Comparison of ENCODE assay signal across 18 cellular contexts in genomic region chr16:3087836-3088235, GRCh38. TPM values are rescaled to one million over a fixed set of nuclear protein-coding genes. Genes with fewer than 3 reads are reported as not detected.
DNase-seq lines count a peak whose midpoint lies in the region; ATAC-seq, FAIRE-seq and TF ChIP-seq lines count a peak whose summit lies in the region.
"Had no signal": no experiment of that assay in that cellular context is flagged by ENCODE, and none has a peak within 500 bp of the region (broad histone marks: within the 10 kb centered on the region; RNA-seq: fewer than 3 reads in every experiment).

No MANE protein-coding gene starts in this region.

- ATAC-seq in T-helper 17 cell = no peak

- intact Hi-C loops in activated CD4-positive, alpha-beta memory T cell treated with anti-CD3 and anti-CD28 coated beads for 36 hours (cut with micrococcal nuclease) = no loop called here

- H3K9me3 Mint-ChIP-seq in activated CD4-positive, alpha-beta memory T cell treated with anti-CD3 and anti-CD28 coated beads for 36 hours = no peaks in the 10 kb centered on the region
- no peaks in the 10 kb centered on the region for H3K9me3 Mint-ChIP-seq in activated CD4-positive, alpha-beta memory T cell treated with anti-CD3 and anti-CD28 coated beads, Interleukin-2, amount 10 ng/mL, durations not matched to agents 7 days and 5 days
- H3K9me3 Mint-ChIP-seq in immature natural killer cell = no peaks in the 10 kb centered on the region

- CTCF ChIA-PET in activated CD4-positive, alpha-beta memory T cell treated with anti-CD3 and anti-CD28 coated beads for 36 hours (lab: Charles Lee) = interaction anchor here (1.0 to 1.7 kb wide), 5 partner anchors 11 to 42 kb away, joined by 3 to 7 read pairs (median 4); no protein-coding TSS in a partner anchor
- CTCF ChIA-PET in activated CD4-positive, alpha-beta memory T cell treated with anti-CD3 and anti-CD28 coated beads, Interleukin-2, amount 10 ng/mL, durations not matched to agents 7 days and 5 days (lab: Charles Lee) = interaction anchor here (1.3 to 3.8 kb wide), 5 partner anchors 10 to 29 kb away, joined by 3 to 16 read pairs (median 5); no protein-coding TSS in a partner anchor

- H3K27me3 Mint-ChIP-seq in activated CD4-positive, alpha-beta memory T cell treated with anti-CD3 and anti-CD28 coated beads for 36 hours = no peaks in the 10 kb centered on the region
- no peaks in the 10 kb centered on the region for H3K27me3 Mint-ChIP-seq in activated CD4-positive, alpha-beta memory T cell treated with anti-CD3 and anti-CD28 coated beads, Interleukin-2, amount 10 ng/mL, durations not matched to agents 7 days and 5 days
- H3K27me3 Mint-ChIP-seq in T-helper 17 cell (no peaks in the 10 kb centered on the region), immature natural killer cell (ENCODE audit: low read depth in 3 of 3) (peaks cover 0 to under 1% (median 0%) of the 10 kb centered on the region in 3 donors)

- H3K4me3 Mint-ChIP-seq in activated CD4-positive, alpha-beta memory T cell treated with anti-CD3 and anti-CD28 coated beads for 36 hours = peak overlapping the region; percentile 4
- no peak overlapping the region for H3K4me3 Mint-ChIP-seq in activated CD4-positive, alpha-beta memory T cell treated with anti-CD3 and anti-CD28 coated beads, Interleukin-2, amount 10 ng/mL, durations not matched to agents 7 days and 5 days
- peak overlapping the region; percentile 66 for H3K4me3 Mint-ChIP-seq in T-helper 17 cell
- peak overlapping the region; percentile 75 to 87 (median 76) for H3K4me3 Mint-ChIP-seq in immature natural killer cell

- no peak for TF ChIP-seq POLR2A in GM12892 (IDR thresholded peaks at IDR 0.05; ENCODE audit: low read depth, low read length)

- peaks cover 35% of the 10 kb centered on the region for H3K4me1 Mint-ChIP-seq in activated CD4-positive, alpha-beta memory T cell treated with anti-CD3 and anti-CD28 coated beads for 36 hours (ENCODE audit: low read depth)
- peaks cover 44% of the 10 kb centered on the region for H3K4me1 Mint-ChIP-seq in activated CD4-positive, alpha-beta memory T cell treated with anti-CD3 and anti-CD28 coated beads, Interleukin-2, amount 10 ng/mL, durations not matched to agents 7 days and 5 days
- H3K4me1 Mint-ChIP-seq in T-helper 17 cell = peaks cover 37% of the 10 kb centered on the region
- H3K4me1 Mint-ChIP-seq in immature natural killer cell = peaks cover 51 to 63% of the 10 kb centered on the region in 2 donors

- POLR2A ChIA-PET in activated CD4-positive, alpha-beta memory T cell treated with anti-CD3 and anti-CD28 coated beads for 36 hours (lab: Charles Lee) = interaction anchor here (1.1 kb wide), 1 partner anchor 12 kb away, joined by 3 read pairs; no protein-coding TSS in a partner anchor
- POLR2A ChIA-PET in activated CD4-positive, alpha-beta memory T cell treated with anti-CD3 and anti-CD28 coated beads, Interleukin-2, amount 10 ng/mL, durations not matched to agents 7 days and 5 days (lab: Charles Lee) = interaction anchor here (1.6 to 3.5 kb wide), 2 partner anchors 11 to 22 kb away, joined by 3 to 26 read pairs; partner anchors contain the start of gene IL32

- H3K27ac Mint-ChIP-seq in activated CD4-positive, alpha-beta memory T cell treated with anti-CD3 and anti-CD28 coated beads for 36 hours = no peak overlapping the region
- H3K27ac Mint-ChIP-seq in activated CD4-positive, alpha-beta memory T cell treated with anti-CD3 and anti-CD28 coated beads, Interleukin-2, amount 10 ng/mL, durations not matched to agents 7 days and 5 days = no peak overlapping the region
- H3K27ac Mint-ChIP-seq in T-helper 17 cell = peak overlapping the region; percentile 77
- peak overlapping the region; percentile 68 to 91 (median 88) for H3K27ac Mint-ChIP-seq in immature natural killer cell

- H3K27ac ChIP-seq in skin epidermis = peak overlapping the region in 13 of 21 experiments; percentile 25 to 89 (median 68)
- H3K27ac ChIP-seq: PC-9 had no signal

- DNase-seq in activated CD4-positive, alpha-beta memory T cell treated with anti-CD3 and anti-CD28 coated beads for 36 hours = no peak
- no peak for DNase-seq in activated CD4-positive, alpha-beta memory T cell treated with anti-CD3 and anti-CD28 coated beads, Interleukin-2, amount 10 ng/mL, durations not matched to agents 7 days and 5 days
- DNase-seq in T-helper 17 cell (no peak), immature natural killer cell (no peak), RKO (ENCODE audit: low spot score) (no peak), GM12892 (ENCODE audit: insufficient read length) (no peak), AML-193 (lab: John Stamatoyannopoulos, UW) (no peak)
- DNase-seq: anterior cingulate cortex; DMS79 treated with DMSO at 0.1 percent for 48 hours; foreskin fibroblast; NCI-H446 treated with DMSO at 0.1 percent for 48 hours; occipital lobe; PC-9; stimulated activated CD4-positive, alpha-beta T cell treated with anti-CD3 and anti-CD28 coated beads, Interleukin-12 subunit alpha, Interleukin-12 subunit beta, amount 100 ng/mL, for 4 hours had no signal

- H3K36me3 Mint-ChIP-seq in activated CD4-positive, alpha-beta memory T cell treated with anti-CD3 and anti-CD28 coated beads for 36 hours = no peaks in the 10 kb centered on the region
- H3K36me3 Mint-ChIP-seq in activated CD4-positive, alpha-beta memory T cell treated with anti-CD3 and anti-CD28 coated beads, Interleukin-2, amount 10 ng/mL, durations not matched to agents 7 days and 5 days (ENCODE audit: low read depth) = no peaks in the 10 kb centered on the region
- H3K36me3 Mint-ChIP-seq in T-helper 17 cell (ENCODE audit: low read depth) = no peaks in the 10 kb centered on the region
- H3K36me3 Mint-ChIP-seq in immature natural killer cell = peaks cover 0 to 3% (median 0%) of the 10 kb centered on the region in 3 donors

- FAIRE-seq in GM12892 (lab: Jason Lieb, UNC) = no peak
- FAIRE-seq: keratinocyte, urothelium cell line had no signal

- no peaks in the 10 kb centered on the region for H3K9me3 ChIP-seq in T-helper 17 cell (ENCODE audit: control insufficient read depth, low read length, poor library complexity, severe bottlenecking)

- no peak overlapping the region for H3K4me3 ChIP-seq in skin epidermis
- H3K4me3 ChIP-seq: PC-9 had no signal

RNA-seq across cellular contexts. Expression of gene ZSCAN10, which starts 11.3 kb away (rescaled TPM):
- total RNA-seq in activated CD4-positive, alpha-beta memory T cell treated with anti-CD3 and anti-CD28 coated beads for 36 hours = under 1 TPM in 1 of 2 experiments, not detected in 1; 0.19 TPM
- total RNA-seq in activated CD4-positive, alpha-beta memory T cell treated with anti-CD3 and anti-CD28 coated beads, Interleukin-2, amount 10 ng/mL, durations not matched to agents 7 days and 5 days = under 1 TPM in 1 of 2 experiments, not detected in 1; 0.15 TPM
- total RNA-seq in T-helper 17 cell = under 1 TPM; 0.12 to 0.26 TPM
- polyA plus RNA-seq in immature natural killer cell = under 1 TPM in 1 of 3 donors, not detected in 2; 0.13 TPM
- not detected for polyA plus RNA-seq in GM12892 (2012; ENCODE audit: missing spikeins)
- total RNA-seq: H4, occipital lobe, PC-9 had no signal
- polyA plus RNA-seq: keratinocyte had no signal

RNA-seq across cellular contexts. Expression of gene IL32, which starts 22.4 kb away (rescaled TPM):
- 1,000 to 10,000 TPM; 2,504 to 2,532 TPM for total RNA-seq in activated CD4-positive, alpha-beta memory T cell treated with anti-CD3 and anti-CD28 coated beads for 36 hours
- total RNA-seq in activated CD4-positive, alpha-beta memory T cell treated with anti-CD3 and anti-CD28 coated beads, Interleukin-2, amount 10 ng/mL, durations not matched to agents 7 days and 5 days = 1,000 to 10,000 TPM; 4,131 to 4,213 TPM
- 1,000 to 10,000 TPM; 1,099 to 1,147 TPM for total RNA-seq in T-helper 17 cell
- 1,000 to 10,000 TPM in 1 of 3 donors, 100 to 1,000 TPM in 2; 878 to 1,331 (median 944) TPM for polyA plus RNA-seq in immature natural killer cell
- polyA plus RNA-seq in GM12892 (2012; ENCODE audit: missing spikeins) = 373 TPM

RNA-seq across cellular contexts. Expression of gene ZNF205, which starts 24.6 kb away (rescaled TPM):
- total RNA-seq in activated CD4-positive, alpha-beta memory T cell treated with anti-CD3 and anti-CD28 coated beads for 36 hours = under 1 TPM in 1 of 2 experiments, not detected in 1; 0.21 TPM
- not detected for total RNA-seq in activated CD4-positive, alpha-beta memory T cell treated with anti-CD3 and anti-CD28 coated beads, Interleukin-2, amount 10 ng/mL, durations not matched to agents 7 days and 5 days
- total RNA-seq in T-helper 17 cell = not detected
- polyA plus RNA-seq in immature natural killer cell = under 1 TPM in 1 of 3 donors, not detected in 2; 0.13 TPM
- polyA plus RNA-seq in GM12892 (2012; ENCODE audit: missing spikeins) = not detected

RNA-seq across cellular contexts. Expression of gene MMP25, which starts 41.5 kb away (rescaled TPM):
- total RNA-seq in activated CD4-positive, alpha-beta memory T cell treated with anti-CD3 and anti-CD28 coated beads for 36 hours = 1 to 10 TPM; 2.2 TPM
- 100 to 1,000 TPM; 112 to 117 TPM for total RNA-seq in activated CD4-positive, alpha-beta memory T cell treated with anti-CD3 and anti-CD28 coated beads, Interleukin-2, amount 10 ng/mL, durations not matched to agents 7 days and 5 days
- total RNA-seq in T-helper 17 cell = 1 to 10 TPM; 1.4 to 1.5 TPM
- 1 to 10 TPM in 1 of 3 donors, under 1 TPM in 2; 0.19 to 2.2 (median 0.73) TPM for polyA plus RNA-seq in immature natural killer cell
- polyA plus RNA-seq in GM12892 (2012; ENCODE audit: missing spikeins) = 0.81 TPM

RNA-seq across cellular contexts. Expression of gene ZNF213, which starts 47.0 kb away (rescaled TPM):
- total RNA-seq in activated CD4-positive, alpha-beta memory T cell treated with anti-CD3 and anti-CD28 coated beads for 36 hours = 1 to 10 TPM; 9.0 TPM
- 10 to 100 TPM; 10.5 to 11.6 TPM for total RNA-seq in activated CD4-positive, alpha-beta memory T cell treated with anti-CD3 and anti-CD28 coated beads, Interleukin-2, amount 10 ng/mL, durations not matched to agents 7 days and 5 days
- total RNA-seq in T-helper 17 cell = 1 to 10 TPM; 3.1 to 3.4 TPM
- 1 to 10 TPM; 1.7 to 4.5 (median 2.4) TPM for polyA plus RNA-seq in immature natural killer cell
- polyA plus RNA-seq in GM12892 (2012; ENCODE audit: missing spikeins) = 1.6 TPM

Comparison
In these comparisons a context has a peak if more than half of its experiments do, and no peak if none do; other contexts are left out.
1. H3K27ac Mint-ChIP-seq: peak in T-helper 17 cell (single experiment) and immature natural killer cell (6 of 6); none in activated CD4-positive, alpha-beta memory T cell treated with anti-CD3 and anti-CD28 coated beads for 36 hours (single experiment) and activated CD4-positive, alpha-beta memory T cell treated with anti-CD3 and anti-CD28 coated beads, Interleukin-2, amount 10 ng/mL, durations not matched to agents 7 days and 5 days (single experiment).